ENCODE assay signal across 8 cellular contexts in genomic region chr17:80544655-80545498, GRCh38. TPM values are rescaled to one million over a fixed set of nuclear protein-coding genes. Genes with fewer than 3 reads are reported as not detected.
DNase-seq lines count a peak whose midpoint lies in the region; ATAC-seq, FAIRE-seq and TF ChIP-seq lines count a peak whose summit lies in the region.

RPTOR (plus strand) TSS chr17:80544838; CDS start chr17:80545630, 792 bp downstream.

- no peak for TF ChIP-seq RAD21 in H1 (IDR thresholded peaks at IDR 0.05 in 1 of 2, conservative IDR thresholded peaks at IDR 0.05 in 1 of 2; ENCODE audit: low read depth in 2 of 2, low read length in 2 of 2)

- no peaks in the 10 kb centered on the region for H3K9me3 ChIP-seq in H1 (ENCODE audit: insufficient read depth in 2 of 2, low read depth in 1 of 2, low read length in 1 of 2)

- peak within 1 kb of the TSS; percentile 87 for H2BK120ac ChIP-seq in H1 (replicated peaks; ENCODE audit: low read depth, low read length)

- TF ChIP-seq EP300 in H1 (IDR thresholded peaks at IDR 0.05; ENCODE audit: borderline replicate concordance in 1 of 2, low read depth in 2 of 2, low read length in 2 of 2) = 0 out of 3 replicates have a peak, but pooled peaks of 1 of the 2 experiments have one; percentile 55

- peak within 1 kb of the TSS; percentile 93; the same call in 1 of the 2 replicates for H2BK12ac ChIP-seq in H1 (ENCODE audit: low read depth, low read length)

- H3K23me2 ChIP-seq in H1 (ENCODE audit: low read depth, low read length) = peaks cover 5% of the 10 kb centered on the region; the same call in 1 of the 2 replicates

- H4K8ac ChIP-seq in H1 (ENCODE audit: extremely low read depth, insufficient read depth, low read length) = peak within 1 kb of the TSS; percentile 100

- peak; percentile 75 for DNase-seq in 8988T
- peak; percentile 85 for DNase-seq in HT-29 (ENCODE audit: low spot score)
- DNase-seq in NOMO-1 treated with dmso at 0.1 percent for 144 hours (lab: John Stamatoyannopoulos, UW; ENCODE audit: unreplicated experiment) = peak; percentile 48
- peak; percentile 75 to 78 for DNase-seq in activated CD8-positive, alpha-beta memory T cell treated with anti-CD3 and anti-CD28 coated beads for 4 hours (ENCODE audit: low read depth in 2 of 2)
- DNase-seq in H1 (ENCODE audit: low read depth in 1 of 2, low spot score in 2 of 2) = peak; percentile 70 to 95
- DNase-seq in medulla oblongata (ENCODE audit: extremely low spot score) = peak; percentile 95
- peak; percentile 80 to 84 (median 81) for DNase-seq in stimulated activated CD4-positive, alpha-beta T cell treated with anti-CD3 and anti-CD28 coated beads, TNF-alpha, amount 100 ng/mL, for 4 hours (ENCODE audit: low read depth in 3 of 3)

- peaks cover 7% of the 10 kb centered on the region; the same call in 1 of the 2 replicates for H3K79me1 ChIP-seq in H1 (ENCODE audit: low read depth, low read length)

- H3K79me2 ChIP-seq in H1 (ENCODE audit: control insufficient read depth in 1 of 2, insufficient read depth in 2 of 2, low read length in 2 of 2) = peaks cover 12 to 46% of the 10 kb centered on the region in 2 experiments

- H2BK15ac ChIP-seq in H1 (ENCODE audit: low read length) = no peak within 1 kb of the TSS

- WGBS in H1 (ENCODE audit: extremely low coverage in 1 of 2, insufficient coverage in 1 of 2, insufficient read length in 1 of 2, insufficient replicate concordance in 2 of 2, low coverage in 1 of 2, low lambda C conversion rate in 2 of 2, missing lambda C conversion rate in 1 of 2), 2 experiments = 1% methylated on average over 49 of the region's 49 CpGs; no CpG with 5 or more reads in 1 of the 2 experiments

- no peak within 1 kb of the TSS for H3K23ac ChIP-seq in H1 (ENCODE audit: insufficient read length)

- no peaks in the 10 kb centered on the region; a peak in 2 of 7 replicates for H3K27me3 ChIP-seq in H1 (replicated peaks in 1 of 4; ENCODE audit: control insufficient read depth in 3 of 4, extremely low read depth in 1 of 4, insufficient read depth in 3 of 4, low read length in 3 of 4)

- H3K56ac ChIP-seq in H1 (replicated peaks; ENCODE audit: insufficient read length, low read depth, low read length) = peak within 1 kb of the TSS; percentile 98

- H3K27ac ChIP-seq in H1 (ENCODE audit: low read depth, low read length) = peak within 1 kb of the TSS; percentile 91

- peaks cover 0 to 9% (median 4%) of the 10 kb centered on the region in 4 experiments; a peak in 3 of 7 replicates for H3K4me1 ChIP-seq in H1 (replicated peaks in 1 of 4; ENCODE audit: control insufficient read depth in 3 of 4, insufficient read depth in 4 of 4, low read length in 3 of 4)

- no peaks in the 10 kb centered on the region for H3K36me3 ChIP-seq in H1 (ENCODE audit: control insufficient read depth in 2 of 4, insufficient read depth in 4 of 4, low read length in 3 of 4)

- CTCF ChIA-PET in H1 (lab: Charles Lee; ENCODE audit: partially characterized antibody) = interaction anchor here (1.6 kb wide), 1 partner anchor 30 kb away, joined by 7 read pairs; no protein-coding TSS in a partner anchor

- peak; percentile 55 for FAIRE-seq in H1 (lab: Jason Lieb, UNC)

- no peak within 1 kb of the TSS for H3K14ac ChIP-seq in H1 (ENCODE audit: insufficient read length)

- peak within 1 kb of the TSS; percentile 80 to 100 (median 92) for H3K4me3 ChIP-seq in H1 (ENCODE audit: extremely low read depth in 1 of 4, insufficient read depth in 2 of 4, low read depth in 3 of 4, low read length in 4 of 4)

- H2BK5ac ChIP-seq in H1 (ENCODE audit: low read depth, low read length) = peak within 1 kb of the TSS; percentile 98

- H3K4me2 ChIP-seq in H1 (ENCODE audit: insufficient read depth in 1 of 2, low read depth in 2 of 2, low read length in 2 of 2) = peak within 1 kb of the TSS; percentile 76 to 91

- H4K5ac ChIP-seq in H1 (ENCODE audit: insufficient read length, low read depth, low read length) = peak within 1 kb of the TSS; percentile 100

- peak within 1 kb of the TSS; percentile 100 for H3K4ac ChIP-seq in H1 (replicated peaks; ENCODE audit: insufficient read length, low read depth, low read length)

- H4K91ac ChIP-seq in H1 (replicated peaks; ENCODE audit: insufficient read length, low read length) = peak within 1 kb of the TSS; percentile 99

- H2AK5ac ChIP-seq in H1 (ENCODE audit: low read depth, low read length) = no peak within 1 kb of the TSS

- POLR2A ChIA-PET in H1 (lab: Charles Lee; ENCODE audit: partially characterized antibody) = interaction anchor here (0.7 to 2.0 kb wide), 13 partner anchors 8 to 1040 kb away, joined by 3 to 9 read pairs (median 3); no protein-coding TSS in a partner anchor

- TF ChIP-seq POLR2A in H1 (IDR thresholded peaks at IDR 0.05; ENCODE audit: control extremely low read depth in 1 of 2, low read depth in 2 of 2, low read length in 2 of 2) = peak; percentile 83 to 97

- peak within 1 kb of the TSS; percentile 93 for H3K18ac ChIP-seq in H1 (ENCODE audit: extremely low read depth, low read length)

- ATAC-seq in GM18861 (IDR thresholded peaks at IDR 0.05; ENCODE audit: unreplicated experiment) = peak; percentile 83

- no peak for TF ChIP-seq CTCF in H1 (IDR thresholded peaks at IDR 0.05; ENCODE audit: control extremely low read depth in 1 of 3, insufficient read depth in 1 of 3, low read depth in 1 of 3, low read length in 3 of 3)

- H3K9ac ChIP-seq in H1 (replicated peaks in 1 of 4; ENCODE audit: extremely low read depth in 1 of 4, low read depth in 3 of 4, low read length in 3 of 4) = peak within 1 kb of the TSS; percentile 95 to 98 (median 97)

- peaks cover 3 to 10% of the 10 kb centered on the region in 2 experiments for H4K20me1 ChIP-seq in H1 (replicated peaks in 1 of 2; ENCODE audit: control insufficient read depth in 1 of 2, insufficient read depth in 2 of 2, low read length in 2 of 2)

- no peak within 1 kb of the TSS for H2BK20ac ChIP-seq in H1 (ENCODE audit: low read length)

- peak within 1 kb of the TSS; percentile 99 for H2AFZ ChIP-seq in H1 (ENCODE audit: low read length)

RNA-seq across cellular contexts. Expression of gene RPTOR, which starts in this region (rescaled TPM):
- 26.3 and 27.9 TPM in 2 replicates for total RNA-seq in HT-29 (2014; rRNA removed; shearing (Covaris generic))
- 28.7 and 29.0 TPM in 2 replicates for total RNA-seq in H1 (2021; fragmentation: NEBNext Ultra II Directional; extraction: Animal tissue kit (Norgen Biotek cat#: 25700))
- polyA plus RNA-seq in H1 (2011; rRNA removed) = 6.9 and 15.2 TPM in 2 replicates
- 5.9 TPM for polyA plus RNA-seq in H1 (2011; cell fraction: cytosol; rRNA removed)
- polyA plus RNA-seq in H1 (2011; cell fraction: nucleus; rRNA removed) = 22.2 TPM
- 11.2 to 16.6 TPM (median 15.1 TPM) in 4 replicates for polyA plus RNA-seq in H1 (2012, experiment 1 of 2)
- 10.7 TPM for polyA plus RNA-seq in H1 (2012, experiment 2 of 2)
- 9.7 TPM for polyA plus RNA-seq in H1 (2013, experiment 1 of 2)
- 9.0 TPM for polyA plus RNA-seq in H1 (2013, experiment 2 of 2)
- polyA minus RNA-seq in H1 (2011; rRNA and poly(A)+ RNA removed) = 22.7 and 24.2 TPM in 2 replicates
- polyA minus RNA-seq in H1 (2011; cell fraction: cytosol; rRNA and poly(A)+ RNA removed) = 20.0 TPM
- 53.0 TPM for polyA minus RNA-seq in H1 (2011; cell fraction: nucleus; rRNA and poly(A)+ RNA removed)

Comparison
In these comparisons a context has a peak if more than half of its experiments do, and no peak if none do; other contexts are left out.
1. Peak in every context shown above with its lines: DNase-seq, ATAC-seq, H3K4me3 ChIP-seq and H3K27ac ChIP-seq.